19 cellular contexts compared by ENCODE assay signal in the genomic region with DNA sequence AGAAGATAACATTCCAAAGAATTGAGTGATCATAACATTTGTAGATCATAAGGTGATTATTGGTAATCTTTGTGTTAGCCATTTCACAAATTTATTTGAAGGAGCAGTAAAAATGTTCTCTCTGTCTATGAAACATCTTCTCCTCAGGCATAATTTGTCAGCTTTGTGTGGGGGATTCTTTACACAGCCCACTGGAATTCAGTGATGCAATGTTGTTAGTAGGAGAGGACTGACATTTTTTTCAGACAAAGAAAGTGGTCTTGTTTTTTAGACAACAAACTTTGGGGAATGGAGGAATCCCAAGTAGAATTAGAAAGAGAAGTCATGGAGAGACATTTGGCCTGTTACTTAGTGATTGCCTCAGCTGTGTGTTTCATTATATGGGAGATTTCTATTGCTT.
DNase-seq lines count a peak whose midpoint lies in the region; ATAC-seq and TF ChIP-seq lines count a peak whose summit lies in the region.
"Had no signal": no experiment of that assay in that cellular context is flagged by ENCODE, and none has a peak within 500 bp of the region (broad histone marks: within the 10 kb centered on the region; RNA-seq: fewer than 3 reads in every experiment).

No MANE protein-coding gene starts in this region.

- TF ChIP-seq CTCF in fibroblast of mammary gland (conservative IDR thresholded peaks at IDR 0.05; ENCODE audit: control insufficient read depth, insufficient read depth, low read depth, low read length) (no peak), osteoblast (IDR thresholded peaks at IDR 0.05; ENCODE audit: extremely low read depth, low read depth, low read length) (no peak)

- no peaks in the 10 kb centered on the region for H3K36me3 ChIP-seq in osteoblast (ENCODE audit: insufficient read depth, low read length)
- H3K36me3 ChIP-seq: heart left ventricle, vagina had no signal

- H3K79me2 ChIP-seq in osteoblast (ENCODE audit: insufficient read depth, low read length), result peaks cover 85% of the 10 kb centered on the region

- ATAC-seq in GM18858 (IDR thresholded peaks at IDR 0.05; ENCODE audit: unreplicated experiment), result no peak
- ATAC-seq in HG02588 (IDR thresholded peaks at IDR 0.05; ENCODE audit: unreplicated experiment), result no peak
- ATAC-seq: heart left ventricle; stimulated activated naive CD8-positive, alpha-beta T cell treated with anti-CD3 and anti-CD28 coated beads, Interleukin-15, amount 100 ng/mL, for 72 hours had no signal

- DNase-seq in EL (peak; percentile 80), RPMI7951 (ENCODE audit: low read depth) (peak; percentile 50), fibroblast of mammary gland (ENCODE audit: low read depth) (peak; percentile 77), osteoblast (ENCODE audit: insufficient read length, low spot score, missing footprints) (no peak), NCI-H774 (lab: John Stamatoyannopoulos, UW) (no peak), NCI-H2171 (lab: John Stamatoyannopoulos, UW) (no peak)
- DNase-seq: activated CD4-positive, alpha-beta T cell treated with anti-CD3 and anti-CD28 coated beads, Interleukin-2, amount 50 U/mL, for 1 hour; activated naive CD8-positive, alpha-beta T cell treated with anti-CD3 and anti-CD28 coated beads for 36 hours; activated T-cell treated with anti-CD3 and anti-CD28 coated beads, Interleukin-2, amount 50 U/mL, for 24 hours; Calu3; heart left ventricle; NCI-H1105; SIG-M5; stimulated activated naive CD8-positive, alpha-beta T cell treated with anti-CD3 and anti-CD28 coated beads, Interleukin-15, amount 100 ng/mL, for 72 hours; T1000 had no signal

- H2AFZ ChIP-seq in osteoblast (ENCODE audit: low read length), result no peak overlapping the region

- no peaks in the 10 kb centered on the region for H3K27me3 ChIP-seq in osteoblast (ENCODE audit: insufficient read depth, low read length)
- H3K27me3 ChIP-seq: heart left ventricle, vagina had no signal

- H3K4me3 ChIP-seq in fibroblast of mammary gland (ENCODE audit: control insufficient read depth, low read depth, low read length), result no peak overlapping the region
- H3K4me3 ChIP-seq in osteoblast (ENCODE audit: insufficient read depth, low read length), result no peak overlapping the region
- H3K4me3 ChIP-seq: heart left ventricle, vagina had no signal

- H3K9me3 ChIP-seq in osteoblast (ENCODE audit: low read depth, low read length), result no peaks in the 10 kb centered on the region
- H3K9me3 ChIP-seq: heart left ventricle, vagina had no signal

- H3K4me1 ChIP-seq in osteoblast (ENCODE audit: insufficient read depth, low read length), result peaks cover 21% of the 10 kb centered on the region
- H3K4me1 ChIP-seq: vagina had no signal

- H3K27ac ChIP-seq in osteoblast (ENCODE audit: low read depth, low read length), result peak overlapping the region; percentile 29
- H3K27ac ChIP-seq: heart left ventricle, KMS-11, vagina had no signal

- H3K4me2 ChIP-seq in osteoblast (ENCODE audit: insufficient read depth, low read length), result peak overlapping the region; percentile 19
- H3K4me2 ChIP-seq: KMS-11 had no signal

- peaks cover 25% of the 10 kb centered on the region for H4K20me1 ChIP-seq in osteoblast (ENCODE audit: insufficient read depth, low read length)

Comparison
In these comparisons a context has a peak if more than half of its experiments do, and no peak if none do; other contexts are left out.
1. DNase-seq: peak in EL (single experiment), RPMI7951 (single experiment) and fibroblast of mammary gland (single experiment); none in osteoblast (single experiment), NCI-H774 (single experiment) and NCI-H2171 (single experiment).